In genomic region chr1:211469938-211470529, GRCh38 we compare ENCODE assay signal across 8 cellular contexts. TPM values are rescaled to one million over a fixed set of nuclear protein-coding genes. Genes with fewer than 3 reads are reported as not detected.
DNase-seq lines count a peak whose midpoint lies in the region; ATAC-seq and TF ChIP-seq lines count a peak whose summit lies in the region.

No MANE protein-coding gene starts in this region.

- no peak for ATAC-seq in HG03108 (IDR thresholded peaks at IDR 0.05; ENCODE audit: unreplicated experiment)
- no peak for ATAC-seq in GM19035 (IDR thresholded peaks at IDR 0.05; ENCODE audit: unreplicated experiment)

- no peak overlapping the region for H3K4me3 ChIP-seq in astrocyte of the spinal cord (ENCODE audit: low read depth, low read length)
- H3K4me3 ChIP-seq in skeletal muscle cell (ENCODE audit: low read depth, low read length) = no peak overlapping the region

- in situ Hi-C loops in SK-MEL-5 (cut with HindIII; ENCODE audit: low pct_unique_long_range_greater_than_20kb, low sequenced_read_pairs) = no loop called here
- in situ Hi-C loops in astrocyte of the spinal cord (cut with HindIII; ENCODE audit: low sequenced_read_pairs) = no loop called here

- peak; percentile 33 for DNase-seq in GM04504 (ENCODE audit: low read depth)
- DNase-seq in M059J (ENCODE audit: low read depth) = peak; percentile 74
- DNase-seq in SK-MEL-5 (ENCODE audit: low read depth, low spot score) = peak; percentile 87
- peak; percentile 72 for DNase-seq in astrocyte of the spinal cord (ENCODE audit: low read depth, low spot score)
- peak; percentile 78 for DNase-seq in iPS DF 4.7 (ENCODE audit: extremely low read depth, low spot score)
- DNase-seq in skeletal muscle cell (ENCODE audit: low read depth) = peak; percentile 17

- peak; percentile 96 for TF ChIP-seq CTCF in astrocyte of the spinal cord (IDR thresholded peaks at IDR 0.05; ENCODE audit: low read depth, low read length)

RNA-seq across cellular contexts. Expression of gene RD3, which starts 21.9 kb away (rescaled TPM):
- total RNA-seq in M059J (2014; rRNA removed; shearing (Covaris generic)) = 0.17 TPM in 1 of 2 replicates, not detected in the other
- total RNA-seq in SK-MEL-5 (2014; rRNA removed; shearing (Covaris generic)) = not detected in 2 replicates
- polyA plus RNA-seq in SK-MEL-5 (2015; cell fraction: cytosol; rRNA removed) = not detected in 2 replicates
- polyA plus RNA-seq in SK-MEL-5 (2015; cell fraction: nucleus; rRNA removed) = not detected in 2 replicates

Comparison
In these comparisons a context has a peak if more than half of its experiments do, and no peak if none do; other contexts are left out.
1. DNase-seq: peak in every context shown above with its lines; median percentile 87 in SK-MEL-5; 78 in iPS DF 4.7; 74 in M059J; 72 in astrocyte of the spinal cord; 33 in GM04504; 17 in skeletal muscle cell.